25 cellular contexts compared by ENCODE assay signal in genomic region chr21:45502600-45502999, GRCh38. TPM values are rescaled to one million over a fixed set of nuclear protein-coding genes. Genes with fewer than 3 reads are reported as not detected.
DNase-seq lines count a peak whose midpoint lies in the region; ATAC-seq and TF ChIP-seq lines count a peak whose summit lies in the region.
"Had no signal": no experiment of that assay in that cellular context is flagged by ENCODE, and none has a peak within 500 bp of the region (broad histone marks: within the 10 kb centered on the region; RNA-seq: fewer than 3 reads in every experiment).

No MANE protein-coding gene starts in this region.

- H3K4me2 ChIP-seq in GM23248 (ENCODE audit: unreplicated experiment): no peak overlapping the region

- intact Hi-C loops in CD8-positive, alpha-beta T cell (cut with DNase I, micrococcal nuclease): no loop called here
- intact Hi-C loops in posterior vena cava (cut with DNase I): no loop called here

- peaks cover 1% of the 10 kb centered on the region for H3K4me1 Mint-ChIP-seq in activated CD8-positive, alpha-beta memory T cell treated with anti-CD3 and anti-CD28 coated beads, Interleukin-2, amount 10 ng/mL, durations not matched to agents 7 days and 5 days
- H3K4me1 Mint-ChIP-seq in CD8-positive, alpha-beta T cell (ENCODE audit: low read depth): peaks cover 6% of the 10 kb centered on the region
- H3K4me1 Mint-ChIP-seq in chondrocyte (ENCODE audit: low read depth): no peaks in the 10 kb centered on the region
- H3K4me1 Mint-ChIP-seq: H9 had no signal

- POLR2A ChIA-PET in CD8-positive, alpha-beta T cell (lab: Charles Lee): no interaction called here

- H3K36me3 Mint-ChIP-seq in activated CD8-positive, alpha-beta memory T cell treated with anti-CD3 and anti-CD28 coated beads, Interleukin-2, amount 10 ng/mL, durations not matched to agents 7 days and 5 days: no peaks in the 10 kb centered on the region
- H3K36me3 Mint-ChIP-seq in CD8-positive, alpha-beta T cell: peaks cover 10% of the 10 kb centered on the region
- peaks cover 20% of the 10 kb centered on the region for H3K36me3 Mint-ChIP-seq in chondrocyte (ENCODE audit: low read depth)
- H3K36me3 Mint-ChIP-seq: activated CD4-positive, alpha-beta memory T cell treated with anti-CD3 and anti-CD28 coated beads for 36 hours had no signal

- no peaks in the 10 kb centered on the region for H3K4me1 ChIP-seq in CD8-positive, alpha-beta T cell (ENCODE audit: insufficient read depth, low read length)
- no peaks in the 10 kb centered on the region for H3K4me1 ChIP-seq in GM23248 (ENCODE audit: insufficient read depth)

- H2AFZ ChIP-seq in GM23248: no peak overlapping the region

- DNase-seq in activated CD8-positive, alpha-beta memory T cell treated with anti-CD3 and anti-CD28 coated beads, Interleukin-2, amount 50 U/mL, for 48 hours: peak; percentile 42
- DNase-seq in activated CD8-positive, alpha-beta memory T cell treated with anti-CD3 and anti-CD28 coated beads, Interleukin-2, amount 10 ng/mL, durations not matched to agents 7 days and 5 days: no peak
- DNase-seq in CD8-positive, alpha-beta T cell: peak in 1 of 7 experiments; percentile 7
- peak; percentile 46 for DNase-seq in chondrocyte (ENCODE audit: low spot score)
- DNase-seq in posterior vena cava (ENCODE audit: low spot score): peak; percentile 66
- DNase-seq in GM23248: no peak
- no peak for DNase-seq in NCI-H187 (lab: John Stamatoyannopoulos, UW)
- DNase-seq: activated CD4-positive, alpha-beta memory T cell treated with anti-CD3 and anti-CD28 coated beads for 36 hours; activated gamma-delta T cell treated with Interleukin-2 at 50 U/mL for 16 hours; activated naive CD8-positive, alpha-beta T cell treated with anti-CD3 and anti-CD28 coated beads, Interleukin-2, amount 50 U/mL, for 24 hours; CD4-positive, CD25-positive, alpha-beta regulatory T cell; effector memory CD8-positive, alpha-beta T cell; EL; erythroblast; H9; Kasumi-1; MV-4-11; NCI-H1436; NCI-H446; NCI-H774; SIG-M5; stimulated activated naive CD4-positive, alpha-beta T cell had no signal

- H3F3A ChIP-seq in GM23248 (ENCODE audit: insufficient read depth): no peaks in the 10 kb centered on the region

- H3K79me2 ChIP-seq in GM23248 (ENCODE audit: insufficient read depth): no peaks in the 10 kb centered on the region

- H3K9me2 ChIP-seq in GM23248 (ENCODE audit: insufficient read depth): no peaks in the 10 kb centered on the region

- H3K9ac ChIP-seq in GM23248: no peak overlapping the region

- TF ChIP-seq CTCF in CD8-positive, alpha-beta T cell (IDR thresholded peaks at IDR 0.05): no peak
- TF ChIP-seq CTCF in chondrocyte (IDR thresholded peaks at IDR 0.05): no peak

- H4K20me1 ChIP-seq in GM23248 (ENCODE audit: insufficient read depth): no peaks in the 10 kb centered on the region

- in situ Hi-C loops in GM23248 (cut with MboI): no loop called here

- H3K27ac ChIP-seq in CD8-positive, alpha-beta T cell (ENCODE audit: low read depth, low read length): no peak overlapping the region
- H3K27ac ChIP-seq in GM23248: no peak overlapping the region
- H3K27ac ChIP-seq: skin epidermis had no signal

- no peak overlapping the region for H3K4me3 ChIP-seq in CD8-positive, alpha-beta T cell (ENCODE audit: low read depth, low read length)
- no peak overlapping the region for H3K4me3 ChIP-seq in GM23248
- H3K4me3 ChIP-seq: skin epidermis had no signal

- H3K36me3 ChIP-seq in CD8-positive, alpha-beta T cell (ENCODE audit: insufficient read depth, low read length): no peaks in the 10 kb centered on the region
- no peaks in the 10 kb centered on the region for H3K36me3 ChIP-seq in GM23248 (ENCODE audit: low read depth)

- H3K9me3 ChIP-seq in CD8-positive, alpha-beta T cell (ENCODE audit: low read length): no peaks in the 10 kb centered on the region
- no peaks in the 10 kb centered on the region for H3K9me3 ChIP-seq in GM23248 (ENCODE audit: low read depth)

- H3K27me3 Mint-ChIP-seq in activated CD8-positive, alpha-beta memory T cell treated with anti-CD3 and anti-CD28 coated beads, Interleukin-2, amount 10 ng/mL, durations not matched to agents 7 days and 5 days: no peaks in the 10 kb centered on the region
- H3K27me3 Mint-ChIP-seq in CD8-positive, alpha-beta T cell (ENCODE audit: low read depth): no peaks in the 10 kb centered on the region
- no peaks in the 10 kb centered on the region for H3K27me3 Mint-ChIP-seq in chondrocyte (ENCODE audit: low read depth)
- H3K27me3 Mint-ChIP-seq: activated CD4-positive, alpha-beta memory T cell treated with anti-CD3 and anti-CD28 coated beads for 36 hours; activated naive CD8-positive, alpha-beta T cell treated with anti-CD3 and anti-CD28 coated beads, Interleukin-2, amount 50 U/mL, for 24 hours; CD4-positive, CD25-positive, alpha-beta regulatory T cell; effector memory CD8-positive, alpha-beta T cell had no signal

- peaks cover 7% of the 10 kb centered on the region for H3K9me3 Mint-ChIP-seq in activated CD8-positive, alpha-beta memory T cell treated with anti-CD3 and anti-CD28 coated beads, Interleukin-2, amount 10 ng/mL, durations not matched to agents 7 days and 5 days (ENCODE audit: low read depth)
- H3K9me3 Mint-ChIP-seq in CD8-positive, alpha-beta T cell: peaks cover 2% of the 10 kb centered on the region
- H3K9me3 Mint-ChIP-seq in chondrocyte (ENCODE audit: low read depth): no peaks in the 10 kb centered on the region
- H3K9me3 Mint-ChIP-seq: activated CD4-positive, alpha-beta memory T cell treated with anti-CD3 and anti-CD28 coated beads for 36 hours; activated naive CD8-positive, alpha-beta T cell treated with anti-CD3 and anti-CD28 coated beads, Interleukin-2, amount 50 U/mL, for 24 hours; effector memory CD8-positive, alpha-beta T cell; H9 had no signal

- CTCF ChIA-PET in activated CD8-positive, alpha-beta memory T cell treated with anti-CD3 and anti-CD28 coated beads, Interleukin-2, amount 10 ng/mL, durations not matched to agents 7 days and 5 days (lab: Charles Lee): no interaction called here
- CTCF ChIA-PET in CD8-positive, alpha-beta T cell (lab: Charles Lee): no interaction called here

- WGBS in GM23248 (ENCODE audit: low coverage in 1 of 2, low lambda C conversion rate in 2 of 2, missing lambda C conversion rate in 2 of 2), 2 experiments: 88 to 90% methylated on average over 10 of the region's 10 CpGs

- no peak overlapping the region for H3K27ac Mint-ChIP-seq in activated CD8-positive, alpha-beta memory T cell treated with anti-CD3 and anti-CD28 coated beads, Interleukin-2, amount 10 ng/mL, durations not matched to agents 7 days and 5 days
- H3K27ac Mint-ChIP-seq in CD8-positive, alpha-beta T cell: peak overlapping the region; percentile 27
- H3K27ac Mint-ChIP-seq in chondrocyte (ENCODE audit: unreplicated experiment): no peak overlapping the region
- H3K27ac Mint-ChIP-seq: activated CD4-positive, alpha-beta memory T cell treated with anti-CD3 and anti-CD28 coated beads for 36 hours; activated naive CD8-positive, alpha-beta T cell treated with anti-CD3 and anti-CD28 coated beads, Interleukin-2, amount 50 U/mL, for 24 hours; CD4-positive, CD25-positive, alpha-beta regulatory T cell; effector memory CD8-positive, alpha-beta T cell; H9 had no signal

- ATAC-seq in activated CD8-positive, alpha-beta memory T cell treated with anti-CD3 and anti-CD28 coated beads, Interleukin-2, amount 10 ng/mL, durations not matched to agents 7 days and 5 days: no peak
- ATAC-seq in CD8-positive, alpha-beta T cell: no peak
- ATAC-seq in GM21529 (IDR thresholded peaks at IDR 0.05; ENCODE audit: unreplicated experiment): no peak
- ATAC-seq: activated CD4-positive, CD25-positive, alpha-beta regulatory T cell treated with anti-CD3 and anti-CD28 coated beads, Interleukin-2, amount 50 U/mL, for 24 hours; activated naive CD8-positive, alpha-beta T cell treated with anti-CD3 and anti-CD28 coated beads, Interleukin-2, amount 50 U/mL, for 24 hours; effector memory CD8-positive, alpha-beta T cell had no signal

- H3K27me3 ChIP-seq in CD8-positive, alpha-beta T cell (ENCODE audit: insufficient read depth, low read length): no peaks in the 10 kb centered on the region
- H3K27me3 ChIP-seq in GM23248 (replicated peaks; ENCODE audit: insufficient read depth): no peaks in the 10 kb centered on the region

- no peak overlapping the region for H3K4me3 Mint-ChIP-seq in activated CD8-positive, alpha-beta memory T cell treated with anti-CD3 and anti-CD28 coated beads, Interleukin-2, amount 10 ng/mL, durations not matched to agents 7 days and 5 days
- H3K4me3 Mint-ChIP-seq in CD8-positive, alpha-beta T cell: no peak overlapping the region
- no peak overlapping the region for H3K4me3 Mint-ChIP-seq in chondrocyte (ENCODE audit: unreplicated experiment)
- H3K4me3 Mint-ChIP-seq: activated CD4-positive, alpha-beta memory T cell treated with anti-CD3 and anti-CD28 coated beads for 36 hours; activated naive CD8-positive, alpha-beta T cell treated with anti-CD3 and anti-CD28 coated beads, Interleukin-2, amount 50 U/mL, for 24 hours; CD4-positive, CD25-positive, alpha-beta regulatory T cell; effector memory CD8-positive, alpha-beta T cell; H9 had no signal

RNA-seq across cellular contexts. Expression of gene SLC19A1, which starts 39.6 kb away (rescaled TPM):
- total RNA-seq in activated CD8-positive, alpha-beta memory T cell treated with anti-CD3 and anti-CD28 coated beads, Interleukin-2, amount 10 ng/mL, durations not matched to agents 7 days and 5 days: 10 to 100 TPM; 53.2 to 60.2 TPM
- total RNA-seq in CD8-positive, alpha-beta T cell: 1 to 10 TPM; 8.8 to 9.0 TPM
- total RNA-seq in chondrocyte: 6.5 to 12.7 TPM (median 7.8 TPM) in 3 replicates
- 1 to 10 TPM; 4.5 to 6.5 TPM for total RNA-seq in posterior vena cava
- total RNA-seq in GM23248 (2014; rRNA removed; shearing (Covaris generic)): 6.8 and 7.8 TPM in 2 replicates
- polyA plus RNA-seq in GM23248 (2016; fragmentation: Nextera tagmentation; extraction: Ambion mirVana): 7.8 and 8.4 TPM in 2 replicates

Comparison
In these comparisons a context has a peak if more than half of its experiments do, and no peak if none do; other contexts are left out.
1. DNase-seq: peak in activated CD8-positive, alpha-beta memory T cell treated with anti-CD3 and anti-CD28 coated beads, Interleukin-2, amount 50 U/mL, for 48 hours (single experiment), chondrocyte (single experiment) and posterior vena cava (single experiment); none in activated CD8-positive, alpha-beta memory T cell treated with anti-CD3 and anti-CD28 coated beads, Interleukin-2, amount 10 ng/mL, durations not matched to agents 7 days and 5 days (single experiment), GM23248 (single experiment) and NCI-H187 (0 of 2).